In genomic region chr10:124744688-124745055, GRCh38 we compare ENCODE assay signal across 1 cellular context.
TF ChIP-seq lines count a peak whose summit lies in the region.

No MANE protein-coding gene starts in this region.

TF ChIP-seq in SK-N-SH, 30 proteins besides CTCF, POLR2A, EP300 and RAD21 (continued from another document):
- TF ChIP-seq NRF1 (IDR thresholded peaks at IDR 0.05; ENCODE audit: low read depth, low read length), result no peak
